In genomic region chr21:45405819-45406762, GRCh38 we compare ENCODE assay signal across 8 cellular contexts. TPM values are rescaled to one million over a fixed set of nuclear protein-coding genes. Genes with fewer than 3 reads are reported as not detected.
DNase-seq lines count a peak whose midpoint lies in the region; ATAC-seq lines count a peak whose summit lies in the region.

No MANE protein-coding gene starts in this region.

- peak overlapping the region in 9 of 10 donors; percentile 25 to 78 (median 62) for H3K4me3 Mint-ChIP-seq in naive thymus-derived CD4-positive, alpha-beta T cell

- H3K4me3 ChIP-seq in ectodermal cell (ENCODE audit: insufficient read depth, low read depth, low read length): peak overlapping the region; percentile 62
- H3K4me3 ChIP-seq in naive thymus-derived CD4-positive, alpha-beta T cell (ENCODE audit: low read length): no peak overlapping the region
- H3K4me3 ChIP-seq in aorta (ENCODE audit: low read length in 2 of 2): peak overlapping the region; percentile 94

- H3K4me1 Mint-ChIP-seq in naive thymus-derived CD4-positive, alpha-beta T cell: peaks cover 6 to 18% (median 16%) of the 10 kb centered on the region in 7 donors

- H3K27ac Mint-ChIP-seq in naive thymus-derived CD4-positive, alpha-beta T cell: peak overlapping the region in 1 of 9 donors; percentile 61

- ATAC-seq in naive thymus-derived CD4-positive, alpha-beta T cell: no peak
- ATAC-seq in aorta (ENCODE audit: low FRiP score) (no peak), GM21576 (IDR thresholded peaks at IDR 0.05; ENCODE audit: unreplicated experiment) (no peak), GM21390 (IDR thresholded peaks at IDR 0.05; ENCODE audit: unreplicated experiment) (no peak)

- H3K27me3 Mint-ChIP-seq in naive thymus-derived CD4-positive, alpha-beta T cell: peaks cover 35 to 57% (median 52%) of the 10 kb centered on the region in 5 donors

- H3K36me3 ChIP-seq in ectodermal cell (ENCODE audit: control insufficient read depth, insufficient read depth, low read length) (no peaks in the 10 kb centered on the region), aorta (ENCODE audit: control insufficient read depth in 1 of 2, insufficient read depth in 2 of 2, low read length in 1 of 2) (no peaks in the 10 kb centered on the region)
- no peaks in the 10 kb centered on the region for H3K36me3 ChIP-seq in naive thymus-derived CD4-positive, alpha-beta T cell (ENCODE audit: control insufficient read depth in 2 of 3, insufficient read depth in 3 of 3, low read length in 3 of 3)

- peaks cover 3 to 10% (median 6%) of the 10 kb centered on the region in 11 donors for H3K9me3 Mint-ChIP-seq in naive thymus-derived CD4-positive, alpha-beta T cell

- intact Hi-C loops in naive thymus-derived CD4-positive, alpha-beta T cell (cut with micrococcal nuclease): no loop called here
- intact Hi-C loops in aorta (cut with DNase I): loop anchor here (2.0 to 10.0 kb wide), 4 partner anchors 39 to 111 kb away; no protein-coding TSS in a partner anchor

- peaks cover 0 to 12% (median 5%) of the 10 kb centered on the region in 5 donors for H3K36me3 Mint-ChIP-seq in naive thymus-derived CD4-positive, alpha-beta T cell

- H3K27ac ChIP-seq in ectodermal cell (ENCODE audit: insufficient read depth, low read depth, low read length, poor library complexity, severe bottlenecking): no peak overlapping the region
- no peak overlapping the region for H3K27ac ChIP-seq in naive thymus-derived CD4-positive, alpha-beta T cell (ENCODE audit: low read depth, low read length)
- H3K27ac ChIP-seq in aorta (ENCODE audit: low read depth in 1 of 2, low read length in 2 of 2): peak overlapping the region; percentile 62 to 83

- 2% methylated on average over 83 of the region's 83 CpGs for WGBS in ectodermal cell, 2 experiments
- WGBS in aorta, 2 donors: 20 to 25% methylated on average over 69 to 83 of the region's 83 CpGs

- POLR2A ChIA-PET in naive thymus-derived CD4-positive, alpha-beta T cell (lab: Charles Lee): no interaction called here

- H3K27me3 ChIP-seq in ectodermal cell (ENCODE audit: control insufficient read depth, insufficient read depth, low read length, poor library complexity, severe bottlenecking) (peaks cover 31% of the 10 kb centered on the region), aorta (ENCODE audit: control insufficient read depth in 1 of 2, insufficient read depth in 2 of 2, low read length in 1 of 2) (no peaks in the 10 kb centered on the region)
- peaks cover 3 to 5% of the 10 kb centered on the region in 2 donors for H3K27me3 ChIP-seq in naive thymus-derived CD4-positive, alpha-beta T cell (ENCODE audit: control insufficient read depth in 2 of 2, insufficient read depth in 2 of 2, low read length in 2 of 2)

- H3K9me3 ChIP-seq in ectodermal cell (ENCODE audit: control insufficient read depth, low read length): no peaks in the 10 kb centered on the region
- H3K9me3 ChIP-seq in naive thymus-derived CD4-positive, alpha-beta T cell (ENCODE audit: control insufficient read depth in 2 of 3, low read length in 3 of 3): peaks cover 0 to 5% (median 0%) of the 10 kb centered on the region in 3 experiments
- no peaks in the 10 kb centered on the region for H3K9me3 ChIP-seq in aorta (ENCODE audit: control insufficient read depth, low read length)

- DNase-seq in AG20443 (ENCODE audit: low spot score) (peak; percentile 32), NCI-H69 (lab: John Stamatoyannopoulos, UW) (peak; percentile 55), aorta (peak; percentile 55 to 81), mucosa of gallbladder (ENCODE audit: low spot score) (no peak)
- DNase-seq in naive thymus-derived CD4-positive, alpha-beta T cell: peak in 1 of 9 donors; percentile 13

- CTCF ChIA-PET in naive thymus-derived CD4-positive, alpha-beta T cell (lab: Charles Lee): no interaction called here

- H3K4me1 ChIP-seq in ectodermal cell (ENCODE audit: control insufficient read depth, insufficient read depth, low read length) (peaks cover 39% of the 10 kb centered on the region), aorta (ENCODE audit: control insufficient read depth in 1 of 2, insufficient read depth in 2 of 2, low read length in 2 of 2) (no peaks in the 10 kb centered on the region)
- H3K4me1 ChIP-seq in naive thymus-derived CD4-positive, alpha-beta T cell (ENCODE audit: control insufficient read depth in 2 of 2, insufficient read depth in 2 of 2, low read length in 2 of 2): peaks cover 0 to 5% of the 10 kb centered on the region in 2 donors

RNA-seq across cellular contexts. Expression of gene COL18A1, which starts 1.1 kb away (rescaled TPM):
- 96.1 TPM for polyA plus RNA-seq in ectodermal cell (2013, experiment 1 of 4)
- polyA plus RNA-seq in ectodermal cell (2013, experiment 2 of 4): 99.8 TPM
- polyA plus RNA-seq in ectodermal cell (2013, experiment 3 of 4): 88.8 TPM
- 88.6 TPM for polyA plus RNA-seq in ectodermal cell (2013, experiment 4 of 4)
- total RNA-seq in naive thymus-derived CD4-positive, alpha-beta T cell: 10 to 100 TPM in 4 of 5 experiments, 1 to 10 TPM in 1; 9.0 to 89.8 (median 15.4) TPM
- polyA plus RNA-seq in naive thymus-derived CD4-positive, alpha-beta T cell: 10 to 100 TPM in 1 of 2 donors, 1 to 10 TPM in 1; 7.0 to 15.5 TPM
- total RNA-seq in aorta: 100 to 1,000 TPM; 289 to 301 TPM
- polyA plus RNA-seq in aorta: 100 to 1,000 TPM in 1 of 2 donors, 10 to 100 TPM in 1; 97.3 to 963 TPM
- total RNA-seq in mucosa of gallbladder: 172 TPM

Comparison
In these comparisons a context has a peak if more than half of its experiments do, and no peak if none do; other contexts are left out.
1. H3K27ac ChIP-seq: peak in aorta (2 of 2); none in ectodermal cell (single experiment) and naive thymus-derived CD4-positive, alpha-beta T cell (single experiment).
2. intact Hi-C loops: an anchor here in aorta (2.0 to 10.0 kb wide); none called in naive thymus-derived CD4-positive, alpha-beta T cell.